Comparison of ENCODE assay signal across 9 cellular contexts in the genomic region with DNA sequence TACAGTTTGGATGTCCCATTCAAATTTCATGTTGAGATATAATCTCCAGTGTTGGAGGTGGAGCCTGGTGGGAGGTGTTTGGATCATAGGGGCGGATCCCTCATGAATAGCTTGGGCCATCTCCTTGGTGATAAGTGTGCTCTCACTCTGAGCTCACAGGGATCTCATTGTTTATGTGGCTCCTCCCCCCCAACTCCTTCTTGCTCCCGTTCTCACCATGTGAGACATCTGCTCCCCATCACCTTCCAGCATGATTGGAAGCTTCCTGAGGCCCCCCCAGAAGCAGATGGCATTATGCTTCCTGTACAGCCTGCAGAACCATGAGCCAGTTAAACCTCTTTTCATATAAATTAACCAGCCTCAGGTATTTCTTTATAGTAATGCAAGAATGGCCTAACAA. TPM values are rescaled to one million over a fixed set of nuclear protein-coding genes. Genes with fewer than 3 reads are reported as not detected.
DNase-seq lines count a peak whose midpoint lies in the region; ATAC-seq, FAIRE-seq and TF ChIP-seq lines count a peak whose summit lies in the region.
"Had no signal": no experiment of that assay in that cellular context is flagged by ENCODE, and none has a peak within 500 bp of the region (broad histone marks: within the 10 kb centered on the region; RNA-seq: fewer than 3 reads in every experiment).

No MANE protein-coding gene starts in this region.

- no peak overlapping the region for H3K4me3 ChIP-seq in keratinocyte (ENCODE audit: control insufficient read depth in 2 of 3, extremely low read depth in 1 of 3, insufficient read depth in 2 of 3, low read depth in 1 of 3, low read length in 3 of 3)

- H3K27ac ChIP-seq in keratinocyte (ENCODE audit: control insufficient read depth, insufficient read depth, low read length), result no peak overlapping the region

- no peaks in the 10 kb centered on the region for H3K9me3 Mint-ChIP-seq in activated T-helper 2 cell treated with anti-CD3 and anti-CD28 coated beads, Interferon-gamma antibody, Interleukin-2, Interleukin-4, amounts not matched to agents 10 μg/mL and 5 μg/mL and 100 μg/mL, durations not matched to agents 14 hours and 24 hours and 36 hours
- H3K9me3 Mint-ChIP-seq: mesothelial cell of epicardium had no signal

- no peak overlapping the region for H2AFZ ChIP-seq in keratinocyte (ENCODE audit: control insufficient read depth, low read length)

- no peaks in the 10 kb centered on the region for H3K27me3 ChIP-seq in keratinocyte (ENCODE audit: control insufficient read depth, extremely low read depth, insufficient read depth, low read length)

- H3K4me3 Mint-ChIP-seq in activated T-helper 2 cell treated with anti-CD3 and anti-CD28 coated beads, Interferon-gamma antibody, Interleukin-2, Interleukin-4, amounts not matched to agents 10 μg/mL and 5 μg/mL and 100 μg/mL, durations not matched to agents 14 hours and 24 hours and 36 hours (ENCODE audit: low read depth), result no peak overlapping the region
- H3K4me3 Mint-ChIP-seq: mesothelial cell of epicardium had no signal

- intact Hi-C loops in activated T-helper 2 cell treated with anti-CD3 and anti-CD28 coated beads, Interferon-gamma antibody, Interleukin-2, Interleukin-4, amounts not matched to agents 10 μg/mL and 5 μg/mL and 100 μg/mL, durations not matched to agents 14 hours and 24 hours and 36 hours (cut with micrococcal nuclease), result no loop called here

- H3K4me1 Mint-ChIP-seq in activated T-helper 2 cell treated with anti-CD3 and anti-CD28 coated beads, Interferon-gamma antibody, Interleukin-2, Interleukin-4, amounts not matched to agents 10 μg/mL and 5 μg/mL and 100 μg/mL, durations not matched to agents 14 hours and 24 hours and 36 hours (ENCODE audit: low read depth), result peaks cover 12% of the 10 kb centered on the region

- peak; percentile 38 for DNase-seq in NCI-H146 (lab: John Stamatoyannopoulos, UW)
- no peak for DNase-seq in NCI-H146 treated with DMSO at 0.1 percent for 48 hours (lab: John Stamatoyannopoulos, UW; ENCODE audit: unreplicated experiment)
- DNase-seq in NCI-H128 (lab: John Stamatoyannopoulos, UW; ENCODE audit: unreplicated experiment), result peak; percentile 3
- peak; percentile 78 for DNase-seq in SW480 (ENCODE audit: low spot score)
- no peak for DNase-seq in keratinocyte (ENCODE audit: low read depth, low spot score)
- no peak for DNase-seq in activated T-helper 2 cell treated with anti-CD3 and anti-CD28 coated beads, Interferon-gamma antibody, Interleukin-2, Interleukin-4, amounts not matched to agents 10 μg/mL and 5 μg/mL and 100 μg/mL, durations not matched to agents 14 hours and 24 hours and 36 hours (ENCODE audit: low spot score)
- no peak for DNase-seq in globus pallidus (ENCODE audit: low spot score)

- H3K9me3 ChIP-seq in keratinocyte (ENCODE audit: control insufficient read depth, low read depth, low read length), result no peaks in the 10 kb centered on the region

- ATAC-seq in GM18909 (IDR thresholded peaks at IDR 0.05; ENCODE audit: poor library complexity, unreplicated experiment), result no peak

- no peak overlapping the region for H3K9ac ChIP-seq in keratinocyte (ENCODE audit: control insufficient read depth, extremely low read depth, insufficient read depth, low read length)

- H3K4me2 ChIP-seq in keratinocyte (ENCODE audit: control insufficient read depth, extremely low read depth, insufficient read depth, low read depth, low read length), result no peak overlapping the region

- dilution Hi-C loops in keratinocyte (cut with MboI; ENCODE audit: extremely low pct_ligation_motif_present, low sequenced_read_pairs), result no loop called here

- no peaks in the 10 kb centered on the region for H3K9me1 ChIP-seq in keratinocyte (ENCODE audit: control insufficient read depth, extremely low read depth, insufficient read depth, low read length)

- FAIRE-seq in keratinocyte (lab: Jason Lieb, UNC), result peak; percentile 46

- H3K36me3 Mint-ChIP-seq in activated T-helper 2 cell treated with anti-CD3 and anti-CD28 coated beads, Interferon-gamma antibody, Interleukin-2, Interleukin-4, amounts not matched to agents 10 μg/mL and 5 μg/mL and 100 μg/mL, durations not matched to agents 14 hours and 24 hours and 36 hours (ENCODE audit: low read depth), result peaks cover 3% of the 10 kb centered on the region
- H3K36me3 Mint-ChIP-seq: mesothelial cell of epicardium had no signal

- H3K4me1 ChIP-seq in keratinocyte (ENCODE audit: control insufficient read depth, extremely low read depth, insufficient read depth, low read length), result peaks cover 7% of the 10 kb centered on the region

- H3K27me3 Mint-ChIP-seq in activated T-helper 2 cell treated with anti-CD3 and anti-CD28 coated beads, Interferon-gamma antibody, Interleukin-2, Interleukin-4, amounts not matched to agents 10 μg/mL and 5 μg/mL and 100 μg/mL, durations not matched to agents 14 hours and 24 hours and 36 hours (ENCODE audit: low read depth), result peaks cover 13% of the 10 kb centered on the region

- TF ChIP-seq CTCF in keratinocyte (optimal IDR thresholded peaks at IDR 0.05 in 1 of 3, IDR thresholded peaks at IDR 0.05 in 1 of 3, conservative IDR thresholded peaks at IDR 0.05 in 1 of 3; ENCODE audit: extremely low read depth in 1 of 3, insufficient read depth in 2 of 3, low read length in 3 of 3), result no peak

- no peaks in the 10 kb centered on the region for H4K20me1 ChIP-seq in keratinocyte (ENCODE audit: control insufficient read depth, extremely low read depth, insufficient read depth, low read length)

- H3K27ac Mint-ChIP-seq in activated T-helper 2 cell treated with anti-CD3 and anti-CD28 coated beads, Interferon-gamma antibody, Interleukin-2, Interleukin-4, amounts not matched to agents 10 μg/mL and 5 μg/mL and 100 μg/mL, durations not matched to agents 14 hours and 24 hours and 36 hours, result no peak overlapping the region
- H3K27ac Mint-ChIP-seq: mesothelial cell of epicardium had no signal

- H3K79me2 ChIP-seq in keratinocyte (ENCODE audit: control insufficient read depth, insufficient read depth, low read length), result no peaks in the 10 kb centered on the region

- H3K36me3 ChIP-seq in keratinocyte (ENCODE audit: control insufficient read depth in 2 of 2, extremely low read depth in 1 of 2, insufficient read depth in 2 of 2, low read length in 2 of 2), result no peaks in the 10 kb centered on the region

RNA-seq across cellular contexts. Expression of gene INPP1, which starts 3.0 kb away (rescaled TPM):
- 5.6 to 6.3 TPM (median 6.1 TPM) in 3 replicates for polyA plus RNA-seq in keratinocyte
- 19.5 TPM for polyA plus RNA-seq in keratinocyte (2011; ENCODE audit: low read depth)
- 6.2 and 8.7 TPM in 2 replicates for polyA plus RNA-seq in keratinocyte (2011; cell fraction: cytosol; rRNA removed)
- 8.6 and 8.7 TPM in 2 replicates for polyA plus RNA-seq in keratinocyte (2011; cell fraction: nucleus; rRNA removed)
- 8.2 and 18.1 TPM in 2 replicates for polyA plus RNA-seq in keratinocyte (2012; ENCODE audit: low replicate concordance)
- polyA minus RNA-seq in keratinocyte, result 2.2 to 3.4 TPM (median 3.2 TPM) in 3 replicates
- polyA minus RNA-seq in keratinocyte (2011; cell fraction: cytosol; rRNA and poly(A)+ RNA removed), result 5.0 TPM
- 2.8 and 3.0 TPM in 2 replicates for polyA minus RNA-seq in keratinocyte (2011; cell fraction: nucleus; rRNA and poly(A)+ RNA removed)
- 12.8 and 13.6 TPM in 2 replicates for total RNA-seq in activated T-helper 2 cell treated with anti-CD3 and anti-CD28 coated beads, Interferon-gamma antibody, Interleukin-2, Interleukin-4, amounts not matched to agents 10 μg/mL and 5 μg/mL and 100 μg/mL, durations not matched to agents 14 hours and 24 hours and 36 hours

RNA-seq across cellular contexts. Expression of gene HIBCH, which starts 20.7 kb away (rescaled TPM):
- 9.5 to 19.4 TPM (median 10.6 TPM) in 3 replicates for polyA plus RNA-seq in keratinocyte
- 22.6 TPM for polyA plus RNA-seq in keratinocyte (2011; ENCODE audit: low read depth)
- 7.4 and 12.0 TPM in 2 replicates for polyA plus RNA-seq in keratinocyte (2011; cell fraction: cytosol; rRNA removed)
- polyA plus RNA-seq in keratinocyte (2011; cell fraction: nucleus; rRNA removed), result 11.4 and 14.1 TPM in 2 replicates
- polyA plus RNA-seq in keratinocyte (2012; ENCODE audit: low replicate concordance), result 8.1 and 13.0 TPM in 2 replicates
- polyA minus RNA-seq in keratinocyte, result 0.43 to 14.3 TPM (median 5.0 TPM) in 3 replicates
- 6.7 TPM for polyA minus RNA-seq in keratinocyte (2011; cell fraction: cytosol; rRNA and poly(A)+ RNA removed)
- 11.9 and 21.2 TPM in 2 replicates for polyA minus RNA-seq in keratinocyte (2011; cell fraction: nucleus; rRNA and poly(A)+ RNA removed)
- total RNA-seq in activated T-helper 2 cell treated with anti-CD3 and anti-CD28 coated beads, Interferon-gamma antibody, Interleukin-2, Interleukin-4, amounts not matched to agents 10 μg/mL and 5 μg/mL and 100 μg/mL, durations not matched to agents 14 hours and 24 hours and 36 hours, result 24.5 and 26.0 TPM in 2 replicates

Comparison
In these comparisons a context has a peak if more than half of its experiments do, and no peak if none do; other contexts are left out.
1. DNase-seq: peak in NCI-H146 (single experiment), NCI-H128 (single experiment) and SW480 (single experiment); none in NCI-H146 treated with DMSO at 0.1 percent for 48 hours (single experiment), keratinocyte (single experiment), activated T-helper 2 cell treated with anti-CD3 and anti-CD28 coated beads, Interferon-gamma antibody, Interleukin-2, Interleukin-4, amounts not matched to agents 10 μg/mL and 5 μg/mL and 100 μg/mL, durations not matched to agents 14 hours and 24 hours and 36 hours (single experiment) and globus pallidus (single experiment).